Comparison of ENCODE assay signal across 8 cellular contexts in the genomic region with DNA sequence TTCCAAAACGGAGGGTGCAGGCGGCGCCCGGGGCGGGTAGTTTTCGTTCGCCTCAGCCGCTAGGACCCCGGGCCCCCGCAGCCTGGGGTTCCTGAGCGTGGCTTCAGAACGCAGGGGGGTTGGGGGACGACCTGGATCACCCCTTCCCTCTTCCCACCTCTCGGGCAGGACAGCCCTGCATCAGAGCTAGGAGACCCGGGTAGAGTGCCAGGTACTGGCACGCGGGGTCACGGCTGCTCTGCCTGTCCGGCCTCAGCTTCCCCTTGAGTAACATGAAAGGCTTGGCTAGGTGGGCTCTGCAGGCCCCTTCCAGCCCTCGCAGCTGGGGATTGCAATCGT. TPM values are rescaled to one million over a fixed set of nuclear protein-coding genes. Genes with fewer than 3 reads are reported as not detected.
DNase-seq lines count a peak whose midpoint lies in the region; ATAC-seq, FAIRE-seq and TF ChIP-seq lines count a peak whose summit lies in the region.

No MANE protein-coding gene starts in this region.

- H3K27ac ChIP-seq in OCI-LY3 (ENCODE audit: low read length) (peak overlapping the region; percentile 51; the same call in 1 of the 2 replicates), endothelial cell of umbilical vein (ENCODE audit: insufficient read depth, low read depth, low read length) (no peak overlapping the region), neutrophil (peak overlapping the region; percentile 95)

- in situ Hi-C loops in Caki2 (cut with HindIII; ENCODE audit: low pct_unique_long_range_greater_than_20kb, low sequenced_read_pairs): no loop called here

- H3K4me3 ChIP-seq in OCI-LY3 (ENCODE audit: low read length): peak overlapping the region; percentile 97
- H3K4me3 ChIP-seq in endothelial cell of umbilical vein (replicated peaks in 1 of 3; ENCODE audit: insufficient read depth in 1 of 3, low read depth in 1 of 3, low read length in 3 of 3): peak overlapping the region; percentile 16 to 76 (median 72)
- peak overlapping the region; percentile 92 to 94 for H3K4me3 ChIP-seq in neutrophil (ENCODE audit: low read depth in 1 of 2, low read length in 1 of 2)

- dilution Hi-C loops in endothelial cell of umbilical vein (cut with MboI; ENCODE audit: extremely low pct_ligation_motif_present, low sequenced_read_pairs): no loop called here

- TF ChIP-seq CTCF in OCI-LY3 (IDR thresholded peaks at IDR 0.05; ENCODE audit: low read depth, low read length) (no peak), endothelial cell of umbilical vein (IDR thresholded peaks at IDR 0.05; ENCODE audit: extremely low read depth in 1 of 2, insufficient read depth in 1 of 2, low read depth in 1 of 2, low read length in 2 of 2) (no peak), neutrophil (IDR thresholded peaks at IDR 0.05) (no peak)

- H2AFZ ChIP-seq in OCI-LY3 (ENCODE audit: low read depth, low read length) (peak overlapping the region; percentile 90), endothelial cell of umbilical vein (ENCODE audit: low read depth, low read length) (peak overlapping the region; percentile 99)

- peak overlapping the region; percentile 67 for H3K9ac ChIP-seq in OCI-LY3 (ENCODE audit: low read length)
- peak overlapping the region; percentile 86 for H3K9ac ChIP-seq in endothelial cell of umbilical vein (replicated peaks; ENCODE audit: extremely low read depth, insufficient read depth, low read length)

- BruUV-seq in endothelial cell of umbilical vein (replicated peaks; lab: Mats Ljungman, UMichigan): no TSS peak

- DNase-seq in Caki2 (ENCODE audit: low read depth): peak; percentile 2
- DNase-seq in endothelial cell of umbilical vein (ENCODE audit: low read depth, low spot score): peak; percentile 5
- DNase-seq in NCI-H2196 treated with DMSO at 0.1 percent for 48 hours (lab: John Stamatoyannopoulos, UW; ENCODE audit: unreplicated experiment): no peak
- DNase-seq in NCI-H1105 treated with DMSO at 0.1 percent for 48 hours (lab: John Stamatoyannopoulos, UW): no peak
- no peak for DNase-seq in DMS79 treated with DMSO at 0.1 percent for 48 hours (lab: John Stamatoyannopoulos, UW)

- no peak for FAIRE-seq in endothelial cell of umbilical vein (lab: Jason Lieb, UNC)

- peaks cover 8% of the 10 kb centered on the region; the same call in 1 of the 2 replicates for H4K20me1 ChIP-seq in OCI-LY3 (ENCODE audit: insufficient read depth, low read length)
- no peaks in the 10 kb centered on the region for H4K20me1 ChIP-seq in endothelial cell of umbilical vein (replicated peaks; ENCODE audit: control insufficient read depth, extremely low read depth, insufficient read depth, low read length)

- CTCF ChIA-PET in endothelial cell of umbilical vein (lab: Charles Lee): interaction anchor here (0.5 to 2.3 kb wide), 10 partner anchors 10 to 181 kb away, joined by 3 to 9 read pairs (median 3); a partner anchor contains a TSS

- POLR2A ChIA-PET in endothelial cell of umbilical vein (lab: Charles Lee): no interaction called here

- TF ChIP-seq POLR2A in endothelial cell of umbilical vein (IDR thresholded peaks at IDR 0.05; ENCODE audit: low read depth, low read length): no peak

- no peaks in the 10 kb centered on the region for H3K9me1 ChIP-seq in endothelial cell of umbilical vein (replicated peaks; ENCODE audit: control insufficient read depth, extremely low read depth, insufficient read depth, low read length)

- H3K27me3 ChIP-seq in OCI-LY3 (ENCODE audit: low read depth, low read length): no peaks in the 10 kb centered on the region
- H3K27me3 ChIP-seq in endothelial cell of umbilical vein (ENCODE audit: control insufficient read depth in 2 of 2, insufficient read depth in 2 of 2, low read length in 2 of 2): no peaks in the 10 kb centered on the region
- H3K27me3 ChIP-seq in neutrophil: no peaks in the 10 kb centered on the region

- no peak for ATAC-seq in HG03571 (IDR thresholded peaks at IDR 0.05; ENCODE audit: unreplicated experiment)

- peaks cover 16% of the 10 kb centered on the region for H3K4me1 ChIP-seq in OCI-LY3 (ENCODE audit: low read length)
- H3K4me1 ChIP-seq in endothelial cell of umbilical vein (ENCODE audit: control insufficient read depth, extremely low read depth, insufficient read depth, low read length): peaks cover 9% of the 10 kb centered on the region
- H3K4me1 ChIP-seq in neutrophil (ENCODE audit: control insufficient read depth in 1 of 2, insufficient read depth in 1 of 2, low read depth in 1 of 2, low read length in 1 of 2): peaks cover 23 to 26% of the 10 kb centered on the region in 2 experiments

- H3K79me2 ChIP-seq in OCI-LY3 (ENCODE audit: low read length) (peaks cover 47% of the 10 kb centered on the region), endothelial cell of umbilical vein (ENCODE audit: control insufficient read depth, insufficient read depth, low read length) (peaks cover 4% of the 10 kb centered on the region)

- H3K9me3 ChIP-seq in OCI-LY3 (ENCODE audit: insufficient read depth, low read length) (no peaks in the 10 kb centered on the region), endothelial cell of umbilical vein (replicated peaks; ENCODE audit: control insufficient read depth, insufficient read depth, low read length) (no peaks in the 10 kb centered on the region), neutrophil (no peaks in the 10 kb centered on the region)

- H3K36me3 ChIP-seq in OCI-LY3 (replicated peaks; ENCODE audit: low read depth, low read length) (no peaks in the 10 kb centered on the region), endothelial cell of umbilical vein (ENCODE audit: control insufficient read depth in 2 of 2, extremely low read depth in 1 of 2, insufficient read depth in 2 of 2, low read length in 2 of 2) (no peaks in the 10 kb centered on the region), neutrophil (no peaks in the 10 kb centered on the region)

- H3K4me2 ChIP-seq in OCI-LY3 (ENCODE audit: low read length) (peak overlapping the region; percentile 87), endothelial cell of umbilical vein (ENCODE audit: insufficient read depth, low read length) (peak overlapping the region; percentile 66)

- intact Hi-C loops in endothelial cell of umbilical vein (cut with micrococcal nuclease): loop anchor here (1.0 kb wide), 2 partner anchors 43 to 61 kb away; a partner anchor contains a TSS

TF ChIP-seq in endothelial cell of umbilical vein, 7 proteins besides CTCF, POLR2A, EP300 and RAD21:
- TF ChIP-seq POLR2AphosphoS5 (IDR thresholded peaks at IDR 0.05; ENCODE audit: insufficient read depth, low read depth, low read length) (no peak), JUN (IDR thresholded peaks at IDR 0.05; ENCODE audit: borderline replicate concordance, insufficient read depth, insufficient read length, low read depth) (no peak), FOS (IDR thresholded peaks at IDR 0.05; ENCODE audit: borderline replicate concordance, insufficient read depth, low read length) (no peak), GATA2 (IDR thresholded peaks at IDR 0.05; ENCODE audit: insufficient read depth, insufficient read length, low read depth, low read length) (no peak), EZH2 (IDR thresholded peaks at IDR 0.05; ENCODE audit: borderline replicate concordance, low read depth, low read length, severe bottlenecking) (no peak), MYC (IDR thresholded peaks at IDR 0.05; ENCODE audit: low read depth, low read length) (no peak)
- TF ChIP-seq, protein P1, sequence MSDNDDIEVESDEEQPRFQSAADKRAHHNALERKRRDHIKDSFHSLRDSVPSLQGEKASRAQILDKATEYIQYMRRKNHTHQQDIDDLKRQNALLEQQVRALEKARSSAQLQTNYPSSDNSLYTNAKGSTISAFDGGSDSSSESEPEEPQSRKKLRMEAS (IDR thresholded peaks at IDR 0.05; ENCODE audit: insufficient read depth, insufficient read length): no peak

RNA-seq across cellular contexts. Expression of a gene that starts 0.5 kb away (rescaled TPM):
- 9.2 and 27.9 TPM in 2 replicates for total RNA-seq in Caki2 (2014; rRNA removed; shearing (Covaris generic); ENCODE audit: low replicate concordance)
- 10.6 and 11.7 TPM in 2 replicates for total RNA-seq in endothelial cell of umbilical vein
- 9.4 and 11.8 TPM in 2 replicates for polyA plus RNA-seq in endothelial cell of umbilical vein
- 6.4 and 7.6 TPM in 2 replicates for polyA plus RNA-seq in endothelial cell of umbilical vein (2011; cell fraction: cytosol; rRNA removed)
- polyA plus RNA-seq in endothelial cell of umbilical vein (2011; cell fraction: nucleus; rRNA removed): 13.8 and 14.8 TPM in 2 replicates
- 5.5 and 8.4 TPM in 2 replicates for polyA plus RNA-seq in endothelial cell of umbilical vein (2012)
- 6.4 and 11.4 TPM in 2 replicates for polyA minus RNA-seq in endothelial cell of umbilical vein
- 4.5 TPM for polyA minus RNA-seq in endothelial cell of umbilical vein (2011; cell fraction: cytosol; rRNA and poly(A)+ RNA removed)
- polyA minus RNA-seq in endothelial cell of umbilical vein (2011; cell fraction: nucleus; rRNA and poly(A)+ RNA removed): 5.3 and 10.0 TPM in 2 replicates

RNA-seq across cellular contexts. Expression of a gene that starts 0.7 kb away (rescaled TPM):
- 15.4 and 24.9 TPM in 2 replicates for total RNA-seq in Caki2 (2014; rRNA removed; shearing (Covaris generic); ENCODE audit: low replicate concordance)
- 41.8 and 43.0 TPM in 2 replicates for total RNA-seq in endothelial cell of umbilical vein
- polyA plus RNA-seq in endothelial cell of umbilical vein: 12.4 and 16.3 TPM in 2 replicates
- polyA plus RNA-seq in endothelial cell of umbilical vein (2011; cell fraction: cytosol; rRNA removed): 19.5 and 21.5 TPM in 2 replicates
- polyA plus RNA-seq in endothelial cell of umbilical vein (2011; cell fraction: nucleus; rRNA removed): 38.2 and 46.2 TPM in 2 replicates
- 31.4 and 33.5 TPM in 2 replicates for polyA plus RNA-seq in endothelial cell of umbilical vein (2012)
- polyA minus RNA-seq in endothelial cell of umbilical vein: 34.8 and 65.9 TPM in 2 replicates
- 12.7 TPM for polyA minus RNA-seq in endothelial cell of umbilical vein (2011; cell fraction: cytosol; rRNA and poly(A)+ RNA removed)
- 20.1 and 30.9 TPM in 2 replicates for polyA minus RNA-seq in endothelial cell of umbilical vein (2011; cell fraction: nucleus; rRNA and poly(A)+ RNA removed)

RNA-seq across cellular contexts. Expression of a gene that starts 42.3 kb away (rescaled TPM):
- 53.9 and 76.4 TPM in 2 replicates for total RNA-seq in Caki2 (2014; rRNA removed; shearing (Covaris generic); ENCODE audit: low replicate concordance)
- total RNA-seq in endothelial cell of umbilical vein: 27.6 and 28.0 TPM in 2 replicates
- polyA plus RNA-seq in endothelial cell of umbilical vein: 28.6 and 31.7 TPM in 2 replicates
- 29.6 and 38.0 TPM in 2 replicates for polyA plus RNA-seq in endothelial cell of umbilical vein (2011; cell fraction: cytosol; rRNA removed)
- 38.4 and 43.5 TPM in 2 replicates for polyA plus RNA-seq in endothelial cell of umbilical vein (2011; cell fraction: nucleus; rRNA removed)
- 22.0 and 24.4 TPM in 2 replicates for polyA plus RNA-seq in endothelial cell of umbilical vein (2012)
- polyA minus RNA-seq in endothelial cell of umbilical vein: 22.2 and 22.6 TPM in 2 replicates
- polyA minus RNA-seq in endothelial cell of umbilical vein (2011; cell fraction: cytosol; rRNA and poly(A)+ RNA removed): 21.9 TPM
- 10.3 and 11.6 TPM in 2 replicates for polyA minus RNA-seq in endothelial cell of umbilical vein (2011; cell fraction: nucleus; rRNA and poly(A)+ RNA removed)

Comparison
In these comparisons a context has a peak if more than half of its experiments do, and no peak if none do; other contexts are left out.
1. DNase-seq: peak in Caki2 (single experiment) and endothelial cell of umbilical vein (single experiment); none in NCI-H2196 treated with DMSO at 0.1 percent for 48 hours (single experiment), NCI-H1105 treated with DMSO at 0.1 percent for 48 hours (single experiment) and DMS79 treated with DMSO at 0.1 percent for 48 hours (single experiment).
2. Peak in every context shown above with its lines, with median percentiles within 50 percentile points of each other: H3K4me3 ChIP-seq.